13 cellular contexts compared by ENCODE assay signal in the genomic region with DNA sequence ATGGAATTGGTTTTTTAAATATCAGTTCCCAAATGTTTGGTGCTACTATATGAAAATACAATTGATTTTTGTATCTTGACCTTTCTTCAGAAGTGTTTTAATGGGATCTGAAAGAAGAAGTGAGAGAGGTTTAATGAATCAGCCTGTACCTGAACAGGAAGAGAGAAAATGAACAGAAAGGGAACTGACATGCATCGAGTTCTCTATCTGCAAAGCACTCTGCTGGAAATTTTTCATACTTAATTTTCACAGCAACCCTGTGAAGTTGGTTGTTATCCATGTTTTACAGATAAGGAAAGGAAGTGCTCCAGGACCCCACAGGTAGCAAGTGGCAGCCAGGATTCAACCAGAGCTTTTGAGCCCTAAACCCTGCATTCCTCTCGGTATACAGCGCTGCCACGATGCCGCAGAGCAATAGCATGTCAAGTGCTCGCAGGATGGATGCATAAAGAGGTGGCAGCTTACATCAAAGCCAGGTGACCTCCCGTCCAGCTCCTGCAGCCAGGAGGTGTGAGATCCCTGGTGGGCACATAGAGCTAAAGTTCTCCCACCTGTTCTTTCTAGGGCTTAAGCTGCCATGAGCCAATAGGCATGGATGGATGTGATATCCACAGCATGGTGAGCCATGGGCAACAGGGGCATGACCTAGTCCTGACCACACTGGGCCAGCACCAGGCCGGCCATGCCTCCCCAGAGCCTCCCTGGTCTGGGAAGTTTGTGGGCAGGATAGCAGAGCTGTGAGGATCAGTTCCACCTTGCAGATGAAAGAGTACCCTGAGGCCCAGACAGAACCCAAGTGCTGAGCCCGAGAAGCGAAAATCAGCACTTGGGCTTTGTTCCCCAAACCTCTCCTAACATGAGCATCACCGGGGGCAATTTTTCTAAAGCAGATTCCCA. TPM values are rescaled to one million over a fixed set of nuclear protein-coding genes. Genes with fewer than 3 reads are reported as not detected.
A peak's percentile ranks its signal among the peaks of the same experiment; 100 is the strongest.
DNase-seq lines count a peak whose midpoint lies in the region; ATAC-seq and TF ChIP-seq lines count a peak whose summit lies in the region.
"Had no signal": no experiment of that assay in that cellular context is flagged by ENCODE, and none has a peak within 500 bp of the region (broad histone marks: within the 10 kb centered on the region; RNA-seq: fewer than 3 reads in every experiment).

No MANE protein-coding gene starts in this region.

- H3K27me3 ChIP-seq in gastroesophageal sphincter, result no peaks in the 10 kb centered on the region

- TF ChIP-seq EP300 in gastroesophageal sphincter (IDR thresholded peaks at IDR 0.05), result no peak

- ATAC-seq in GM19372 (IDR thresholded peaks at IDR 0.05; ENCODE audit: low read depth, unreplicated experiment) (peak; percentile 55), HG02970 (IDR thresholded peaks at IDR 0.05; ENCODE audit: low FRiP score, unreplicated experiment) (peak; percentile 49), gastroesophageal sphincter (no peak)

- peak; percentile 74 for DNase-seq in CD1c-positive myeloid dendritic cell (ENCODE audit: extremely low spot score)
- DNase-seq in NOMO-1 treated with dmso at 0.1 percent for 144 hours (lab: John Stamatoyannopoulos, UW; ENCODE audit: unreplicated experiment), result peak; percentile 14
- no peak for DNase-seq in NCI-H748 (lab: John Stamatoyannopoulos, UW; ENCODE audit: unreplicated experiment)
- no peak for DNase-seq in middle frontal gyrus (ENCODE audit: extremely low spot score, low spot score)
- no peak for DNase-seq in DMS153 treated with DMSO at 0.1 percent for 48 hours (lab: John Stamatoyannopoulos, UW; ENCODE audit: unreplicated experiment)
- DNase-seq: activated CD4-positive, alpha-beta T cell treated with anti-CD3 and anti-CD28 coated beads, Interleukin-2, amount 10 ng/mL, durations not matched to agents 7 days and 5 days; midbrain; NK-92 treated with Interleukin-12 subunit alpha and Interleukin-12 subunit beta, amount 100 ng/mL, for 24 hours had no signal

- H3K4me3 ChIP-seq in gastroesophageal sphincter, result no peak overlapping the region

- H3K4me1 ChIP-seq in gastroesophageal sphincter, result peaks cover 0 to 34% (median 9%) of the 10 kb centered on the region in 3 donors

- H3K9me3 ChIP-seq in gastroesophageal sphincter, result peaks cover 0 to 19% (median 0%) of the 10 kb centered on the region in 3 donors

- TF ChIP-seq POLR2A in gastroesophageal sphincter (IDR thresholded peaks at IDR 0.05), result no peak

- TF ChIP-seq CTCF in gastroesophageal sphincter (IDR thresholded peaks at IDR 0.05), result no peak

- no peaks in the 10 kb centered on the region for H3K36me3 ChIP-seq in gastroesophageal sphincter

- WGBS in gastroesophageal sphincter (ENCODE audit: low coverage in 1 of 2), 2 donors, result 65 to 83% methylated on average over 2 to 5 of the region's 11 CpGs

- no peak overlapping the region for H3K27ac ChIP-seq in gastroesophageal sphincter

RNA-seq across cellular contexts. Expression of gene CALML3, which starts 57.2 kb away (rescaled TPM):
- 10 to 100 TPM in 1 of 4 donors, 1 to 10 TPM in 1, under 1 TPM in 1, not detected in 1; 0.13 to 19.4 (median 1.9) TPM for total RNA-seq in gastroesophageal sphincter
- total RNA-seq: activated CD4-positive, alpha-beta T cell treated with anti-CD3 and anti-CD28 coated beads, Interleukin-2, amount 10 ng/mL, durations not matched to agents 7 days and 5 days; astrocyte; subcutaneous adipose tissue had no signal

Comparison
In these comparisons a context has a peak if more than half of its experiments do, and no peak if none do; other contexts are left out.
1. DNase-seq: peak in CD1c-positive myeloid dendritic cell (single experiment) and NOMO-1 treated with dmso at 0.1 percent for 144 hours (single experiment); none in NCI-H748 (single experiment), middle frontal gyrus (single experiment) and DMS153 treated with DMSO at 0.1 percent for 48 hours (single experiment).